Comparison of ENCODE assay signal across 27 cellular contexts in genomic region chr7:25060487-25061055, GRCh38.
"Had no signal": no experiment of that assay in that cellular context is flagged by ENCODE, and none has a peak within 500 bp of the region (broad histone marks: within the 10 kb centered on the region; RNA-seq: fewer than 3 reads in every experiment).

No MANE protein-coding gene starts in this region.

- H3K27me3 Mint-ChIP-seq: activated CD8-positive, alpha-beta T cell treated with anti-CD3 and anti-CD28 coated beads for 36 hours; activated naive CD4-positive, alpha-beta T cell treated with anti-CD3 and anti-CD28 coated beads, Interleukin-2, amount 50 U/mL, for 24 hours had no signal

- DNase-seq: activated CD4-positive, alpha-beta T cell treated with anti-CD3 and anti-CD28 coated beads for 4 hours; activated CD8-positive, alpha-beta memory T cell treated with anti-CD3 and anti-CD28 coated beads, Interleukin-2, amount 50 U/mL, for 4 hours; activated CD8-positive, alpha-beta T cell treated with anti-CD3 and anti-CD28 coated beads for 36 hours; activated effector memory CD4-positive, alpha-beta T cell treated with Interleukin-2 at 50 U/mL for 16 hours; activated naive CD4-positive, alpha-beta T cell; activated T-cell treated with anti-CD3 and anti-CD28 coated beads, Interleukin-2, amount 50 U/mL, for 1 hour; body of pancreas; central memory CD4-positive, alpha-beta T cell; NCI-H1105 treated with DMSO at 0.1 percent for 48 hours; NCI-H1436 treated with DMSO at 0.1 percent for 48 hours; NCI-H187; NCI-H2081; NCI-H446; NCI-H524; NK-92 treated with Interleukin-12 subunit alpha and Interleukin-12 subunit beta, amount 100 ng/mL, for 24 hours; SHP77; SW 1271 had no signal

- H3K27ac Mint-ChIP-seq: activated CD8-positive, alpha-beta T cell treated with anti-CD3 and anti-CD28 coated beads for 36 hours; activated naive CD4-positive, alpha-beta T cell treated with anti-CD3 and anti-CD28 coated beads, Interleukin-2, amount 50 U/mL, for 24 hours; activated T-helper 1 cell treated with anti-CD3 and anti-CD28 coated beads, Interleukin-12 subunit alpha, Interleukin-12 subunit beta, Interleukin-2, Interleukin-4 antibody, amounts not matched to agents 30 ng/mL and 10 ng/mL and 1 ng/mL, durations not matched to agents 14 hours and 24 hours and 36 hours; IgD-negative memory B cell; T-helper 2 cell treated with Interferon-gamma antibody and Interleukin-4, amounts not matched to agents 5 μg/mL and 100 μg/mL, for 36 hours had no signal

- H3K36me3 Mint-ChIP-seq: activated naive CD4-positive, alpha-beta T cell treated with anti-CD3 and anti-CD28 coated beads, Interleukin-2, amount 50 U/mL, for 24 hours had no signal

- H3K27me3 ChIP-seq: ascending aorta, body of pancreas, SJSA1 had no signal

- H3K36me3 ChIP-seq: ascending aorta, SJSA1 had no signal

- ATAC-seq: activated CD4-positive, CD25-positive, alpha-beta regulatory T cell treated with anti-CD3 and anti-CD28 coated beads, Interleukin-2, amount 50 U/mL, for 24 hours; activated CD8-positive, alpha-beta T cell treated with anti-CD3 and anti-CD28 coated beads for 36 hours; body of pancreas; SK-N-SH treated with all-trans-retinoic acid at 6 μM for 48 hours had no signal

- H3K9me3 Mint-ChIP-seq: activated CD8-positive, alpha-beta T cell treated with anti-CD3 and anti-CD28 coated beads for 36 hours; activated naive CD4-positive, alpha-beta T cell treated with anti-CD3 and anti-CD28 coated beads, Interleukin-2, amount 50 U/mL, for 24 hours; activated T-helper 1 cell treated with anti-CD3 and anti-CD28 coated beads, Interleukin-12 subunit alpha, Interleukin-12 subunit beta, Interleukin-2, Interleukin-4 antibody, amounts not matched to agents 30 ng/mL and 10 ng/mL and 1 ng/mL, durations not matched to agents 14 hours and 24 hours and 36 hours; T-helper 2 cell treated with Interferon-gamma antibody and Interleukin-4, amounts not matched to agents 5 μg/mL and 100 μg/mL, for 36 hours had no signal

- H3K27ac ChIP-seq: ascending aorta, body of pancreas, SJSA1 had no signal

- H3K9me3 ChIP-seq: ascending aorta, body of pancreas, SJSA1 had no signal

- H3K4me3 ChIP-seq: ascending aorta, body of pancreas, SJSA1 had no signal

- H3K4me3 Mint-ChIP-seq: activated CD8-positive, alpha-beta T cell treated with anti-CD3 and anti-CD28 coated beads for 36 hours; activated naive CD4-positive, alpha-beta T cell treated with anti-CD3 and anti-CD28 coated beads, Interleukin-2, amount 50 U/mL, for 24 hours; activated T-helper 1 cell treated with anti-CD3 and anti-CD28 coated beads, Interleukin-12 subunit alpha, Interleukin-12 subunit beta, Interleukin-2, Interleukin-4 antibody, amounts not matched to agents 30 ng/mL and 10 ng/mL and 1 ng/mL, durations not matched to agents 14 hours and 24 hours and 36 hours; IgD-negative memory B cell; T-helper 2 cell treated with Interferon-gamma antibody and Interleukin-4, amounts not matched to agents 5 μg/mL and 100 μg/mL, for 36 hours had no signal

- H3K4me1 ChIP-seq: ascending aorta, body of pancreas, SJSA1 had no signal

- FAIRE-seq: bronchial epithelial cell, RCC 7860 had no signal

- H3K4me1 Mint-ChIP-seq: activated naive CD4-positive, alpha-beta T cell treated with anti-CD3 and anti-CD28 coated beads, Interleukin-2, amount 50 U/mL, for 24 hours had no signal
